In the genomic region with DNA sequence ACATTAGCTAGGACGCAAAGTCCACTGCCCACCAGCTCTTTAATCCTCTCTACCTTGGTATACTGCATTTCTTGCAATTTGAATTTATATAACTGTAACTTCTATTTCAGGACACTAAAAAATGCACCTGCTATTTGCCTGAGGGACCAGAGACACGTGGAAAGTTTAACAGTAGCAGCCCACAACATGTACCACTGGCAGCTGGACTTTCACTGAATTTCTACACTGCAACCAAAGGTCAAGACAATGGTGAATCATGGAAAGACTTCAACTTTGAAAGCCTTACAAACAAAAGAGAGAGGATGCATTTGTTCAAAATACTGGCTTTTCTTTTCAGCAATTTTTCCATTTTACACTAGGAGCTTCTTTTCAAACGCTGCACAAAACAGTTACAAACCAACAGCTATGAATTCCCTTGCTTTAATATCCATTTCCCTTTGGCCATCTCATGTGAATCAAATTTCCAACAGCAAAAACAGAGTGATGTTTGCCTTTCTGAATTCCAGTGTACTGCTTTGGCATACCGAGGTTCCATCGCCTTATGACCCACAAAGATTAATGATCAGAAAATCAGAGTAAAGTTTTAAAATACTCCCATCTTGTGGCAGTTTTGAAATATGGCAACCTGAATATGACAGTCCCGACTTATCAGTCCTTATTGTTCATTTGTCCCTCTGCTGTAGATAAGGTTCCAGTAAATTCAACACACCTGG, we compare ENCODE assay signal across 1 cellular context.
TF ChIP-seq lines count a peak whose summit lies in the region.

No MANE protein-coding gene starts in this region.

TF ChIP-seq in IMR-90, 13 proteins besides CTCF, POLR2A, EP300 and RAD21:
- TF ChIP-seq RFX5 (IDR thresholded peaks at IDR 0.05; ENCODE audit: low read depth, low read length) (no peak), SMC3 (IDR thresholded peaks at IDR 0.05; ENCODE audit: low read depth, low read length) (peak; percentile 76)
